In genomic region chr22:41603873-41604332, GRCh38 we compare ENCODE assay signal across 8 cellular contexts. TPM values are rescaled to one million over a fixed set of nuclear protein-coding genes. Genes with fewer than 3 reads are reported as not detected.
DNase-seq lines count a peak whose midpoint lies in the region; ATAC-seq and TF ChIP-seq lines count a peak whose summit lies in the region.

No MANE protein-coding gene starts in this region.

- no peak overlapping the region for H3K27ac ChIP-seq in GM23248
- H3K27ac ChIP-seq in OCI-LY7 (ENCODE audit: low read depth, low read length, poor library complexity, severe bottlenecking): no peak overlapping the region
- H3K27ac ChIP-seq in osteoblast (ENCODE audit: low read depth, low read length): no peak overlapping the region

- no peak for TF ChIP-seq CTCF in OCI-LY7 (conservative IDR thresholded peaks at IDR 0.05; ENCODE audit: low read length)
- no peak for TF ChIP-seq CTCF in osteoblast (IDR thresholded peaks at IDR 0.05; ENCODE audit: extremely low read depth, low read depth, low read length)

- no peaks in the 10 kb centered on the region for H3K4me1 ChIP-seq in GM23248 (ENCODE audit: insufficient read depth)
- H3K4me1 ChIP-seq in OCI-LY7 (ENCODE audit: insufficient read depth, low read length, poor library complexity, severe bottlenecking): no peaks in the 10 kb centered on the region
- peaks cover under 1% of the 10 kb centered on the region for H3K4me1 ChIP-seq in osteoblast (ENCODE audit: insufficient read depth, low read length)

- no peaks in the 10 kb centered on the region for H3K9me3 Mint-ChIP-seq in activated naive CD8-positive, alpha-beta T cell treated with anti-CD3 and anti-CD28 coated beads, Interleukin-2, amount 50 U/mL, for 24 hours
- H3K9me3 Mint-ChIP-seq in stimulated activated naive CD8-positive, alpha-beta T cell treated with anti-CD3 and anti-CD28 coated beads, Interleukin-15, amount 100 ng/mL, for 72 hours: no peaks in the 10 kb centered on the region

- peaks cover 68% of the 10 kb centered on the region for H3K36me3 Mint-ChIP-seq in activated naive CD8-positive, alpha-beta T cell treated with anti-CD3 and anti-CD28 coated beads, Interleukin-2, amount 50 U/mL, for 24 hours (ENCODE audit: low read depth)

- H3K27ac Mint-ChIP-seq in activated naive CD8-positive, alpha-beta T cell treated with anti-CD3 and anti-CD28 coated beads, Interleukin-2, amount 50 U/mL, for 24 hours: peak overlapping the region; percentile 92
- peak overlapping the region; percentile 10 to 93 for H3K27ac Mint-ChIP-seq in stimulated activated naive CD8-positive, alpha-beta T cell treated with anti-CD3 and anti-CD28 coated beads, Interleukin-15, amount 100 ng/mL, for 72 hours

- intact Hi-C loops in OCI-LY7 (cut with micrococcal nuclease; ENCODE audit: unreplicated experiment): no loop called here

- H3K9me3 ChIP-seq in GM23248 (ENCODE audit: low read depth) (no peaks in the 10 kb centered on the region), OCI-LY7 (ENCODE audit: low read length) (no peaks in the 10 kb centered on the region), osteoblast (ENCODE audit: low read depth, low read length) (no peaks in the 10 kb centered on the region)

- H3K9me2 ChIP-seq in GM23248 (ENCODE audit: insufficient read depth) (no peaks in the 10 kb centered on the region), OCI-LY7 (ENCODE audit: insufficient read depth, low read length) (no peaks in the 10 kb centered on the region)

- H3K4me3 Mint-ChIP-seq in activated naive CD8-positive, alpha-beta T cell treated with anti-CD3 and anti-CD28 coated beads, Interleukin-2, amount 50 U/mL, for 24 hours: peak overlapping the region; percentile 61
- H3K4me3 Mint-ChIP-seq in stimulated activated naive CD8-positive, alpha-beta T cell treated with anti-CD3 and anti-CD28 coated beads, Interleukin-15, amount 100 ng/mL, for 72 hours: peak overlapping the region in 1 of 2 donors; percentile 17

- no peak overlapping the region for H3K9ac ChIP-seq in GM23248

- in situ Hi-C loops in GM23248 (cut with MboI): no loop called here

- POLR2A ChIA-PET in OCI-LY7 (lab: Charles Lee): interaction anchor here (0.6 to 1.1 kb wide), 5 partner anchors 8 to 223 kb away, joined by 3 to 5 read pairs (median 3); partner anchors contain the start of gene PMM1

- H3K79me2 ChIP-seq in GM23248 (ENCODE audit: insufficient read depth): 0 out of 2 replicates have a peak, but pooled peaks cover under 1% of the 10 kb centered on the region
- no peaks in the 10 kb centered on the region for H3K79me2 ChIP-seq in OCI-LY7 (ENCODE audit: insufficient read depth, low read depth, low read length)
- H3K79me2 ChIP-seq in osteoblast (ENCODE audit: insufficient read depth, low read length): peaks cover 8% of the 10 kb centered on the region

- no TSS peak for BruUV-seq in OCI-LY7 (replicated peaks; lab: Mats Ljungman, UMichigan)

- H2AFZ ChIP-seq in GM23248 (no peak overlapping the region), OCI-LY7 (ENCODE audit: low read length) (no peak overlapping the region), osteoblast (ENCODE audit: low read length) (no peak overlapping the region)

- H3K36me3 ChIP-seq in GM23248 (ENCODE audit: low read depth) (peaks cover 50% of the 10 kb centered on the region), OCI-LY7 (ENCODE audit: insufficient read depth, low read length) (peaks cover 86% of the 10 kb centered on the region), osteoblast (ENCODE audit: insufficient read depth, low read length) (peaks cover 66% of the 10 kb centered on the region)

- peak; percentile 99 for ATAC-seq in activated naive CD8-positive, alpha-beta T cell treated with anti-CD3 and anti-CD28 coated beads, Interleukin-2, amount 50 U/mL, for 24 hours
- ATAC-seq in stimulated activated naive CD8-positive, alpha-beta T cell treated with anti-CD3 and anti-CD28 coated beads, Interleukin-15, amount 100 ng/mL, for 72 hours: peak; percentile 100

- CTCF ChIA-PET in OCI-LY7 (lab: Charles Lee; ENCODE audit: unreplicated experiment): no interaction called here

- H4K20me1 ChIP-seq in GM23248 (ENCODE audit: insufficient read depth) (no peaks in the 10 kb centered on the region), OCI-LY7 (ENCODE audit: insufficient read depth, low read length) (no peaks in the 10 kb centered on the region), osteoblast (ENCODE audit: insufficient read depth, low read length) (peaks cover 3% of the 10 kb centered on the region)

- DNase-seq in stimulated activated CD4-positive, alpha-beta T cell treated with anti-CD3 and anti-CD28 coated beads, Interleukin-12 subunit alpha, Interleukin-12 subunit beta, amount 100 ng/mL, for 4 hours: peak; percentile 22
- DNase-seq in stimulated activated CD4-positive, alpha-beta T cell treated with anti-CD3 and anti-CD28 coated beads, Interleukin-4, amount 100 ng/mL, for 4 hours: no peak
- DNase-seq in RPMI7951 (ENCODE audit: low read depth): peak; percentile 52
- DNase-seq in activated naive CD8-positive, alpha-beta T cell treated with anti-CD3 and anti-CD28 coated beads, Interleukin-2, amount 50 U/mL, for 24 hours: peak; percentile 65
- DNase-seq in stimulated activated naive CD8-positive, alpha-beta T cell treated with anti-CD3 and anti-CD28 coated beads, Interleukin-15, amount 100 ng/mL, for 72 hours: peak; percentile 74 to 91
- no peak for DNase-seq in GM23248
- DNase-seq in OCI-LY7 (ENCODE audit: low spot score): no peak
- no peak for DNase-seq in osteoblast (ENCODE audit: insufficient read length, low spot score, missing footprints)

- H3K4me3 ChIP-seq in GM23248 (no peak overlapping the region), OCI-LY7 (ENCODE audit: low read depth, low read length, poor library complexity, severe bottlenecking) (no peak overlapping the region), osteoblast (ENCODE audit: insufficient read depth, low read length) (no peak overlapping the region)

- peaks cover 16% of the 10 kb centered on the region for H3F3A ChIP-seq in GM23248 (ENCODE audit: insufficient read depth)

- H3K4me1 Mint-ChIP-seq in activated naive CD8-positive, alpha-beta T cell treated with anti-CD3 and anti-CD28 coated beads, Interleukin-2, amount 50 U/mL, for 24 hours: peaks cover 38% of the 10 kb centered on the region
- H3K4me1 Mint-ChIP-seq in stimulated activated naive CD8-positive, alpha-beta T cell treated with anti-CD3 and anti-CD28 coated beads, Interleukin-15, amount 100 ng/mL, for 72 hours: peaks cover 39% of the 10 kb centered on the region

- H3K4me2 ChIP-seq in GM23248 (ENCODE audit: unreplicated experiment): no peak overlapping the region
- no peak overlapping the region for H3K4me2 ChIP-seq in OCI-LY7 (ENCODE audit: low read length)
- H3K4me2 ChIP-seq in osteoblast (ENCODE audit: insufficient read depth, low read length): no peak overlapping the region

- H3K27me3 ChIP-seq in GM23248 (replicated peaks; ENCODE audit: insufficient read depth): no peaks in the 10 kb centered on the region
- H3K27me3 ChIP-seq in osteoblast (ENCODE audit: insufficient read depth, low read length): no peaks in the 10 kb centered on the region

- H3K27me3 Mint-ChIP-seq in activated naive CD8-positive, alpha-beta T cell treated with anti-CD3 and anti-CD28 coated beads, Interleukin-2, amount 50 U/mL, for 24 hours: peaks cover 5% of the 10 kb centered on the region
- H3K27me3 Mint-ChIP-seq in stimulated activated naive CD8-positive, alpha-beta T cell treated with anti-CD3 and anti-CD28 coated beads, Interleukin-15, amount 100 ng/mL, for 72 hours: no peaks in the 10 kb centered on the region

- WGBS in GM23248 (ENCODE audit: low coverage in 1 of 2, low lambda C conversion rate in 2 of 2, missing lambda C conversion rate in 2 of 2), 2 experiments: 87 to 100% methylated on average over 3 to 4 of the region's 4 CpGs

RNA-seq across cellular contexts. Expression of gene PMM1, which starts 14.3 kb away (rescaled TPM):
- total RNA-seq in RPMI7951 (2014; rRNA removed; shearing (Covaris generic)): 24.2 and 25.9 TPM in 2 replicates
- 29.4 and 33.3 TPM in 2 replicates for total RNA-seq in GM23248 (2014; rRNA removed; shearing (Covaris generic))
- polyA plus RNA-seq in GM23248 (2016; fragmentation: Nextera tagmentation; extraction: Ambion mirVana): 78.2 and 79.2 TPM in 2 replicates
- 17.0 and 17.5 TPM in 2 replicates for total RNA-seq in OCI-LY7 (2014; rRNA removed; shearing (Covaris generic))
- total RNA-seq in OCI-LY7 (2022) (40.5 and 45.7 TPM in 2 replicates), osteoblast (15.6 and 18.9 TPM in 2 replicates)

RNA-seq across cellular contexts. Expression of gene DESI1, which starts 16.9 kb away (rescaled TPM):
- 14.1 and 24.3 TPM in 2 replicates for total RNA-seq in RPMI7951 (2014; rRNA removed; shearing (Covaris generic))
- 24.3 and 44.3 TPM in 2 replicates for total RNA-seq in GM23248 (2014; rRNA removed; shearing (Covaris generic))
- 41.9 and 42.2 TPM in 2 replicates for polyA plus RNA-seq in GM23248 (2016; fragmentation: Nextera tagmentation; extraction: Ambion mirVana)
- 20.4 and 39.0 TPM in 2 replicates for total RNA-seq in OCI-LY7 (2014; rRNA removed; shearing (Covaris generic))
- total RNA-seq in OCI-LY7 (2022) (59.0 and 65.0 TPM in 2 replicates), osteoblast (16.3 and 18.3 TPM in 2 replicates)

RNA-seq across cellular contexts. Expression of gene XRCC6, which starts 17.2 kb away (rescaled TPM):
- total RNA-seq in RPMI7951 (2014; rRNA removed; shearing (Covaris generic)): 369 and 407 TPM in 2 replicates
- total RNA-seq in GM23248 (2014; rRNA removed; shearing (Covaris generic)): 288 and 292 TPM in 2 replicates
- 319 and 323 TPM in 2 replicates for polyA plus RNA-seq in GM23248 (2016; fragmentation: Nextera tagmentation; extraction: Ambion mirVana)
- total RNA-seq in OCI-LY7 (2014; rRNA removed; shearing (Covaris generic)): 378 and 419 TPM in 2 replicates
- 374 and 426 TPM in 2 replicates for total RNA-seq in OCI-LY7 (2022)
- total RNA-seq in osteoblast: 247 and 251 TPM in 2 replicates

RNA-seq across cellular contexts. Expression of gene CSDC2, which starts 43.1 kb away (rescaled TPM):
- not detected in 2 replicates for total RNA-seq in RPMI7951 (2014; rRNA removed; shearing (Covaris generic))
- 0.38 TPM in 1 of 2 replicates, not detected in the other for total RNA-seq in GM23248 (2014; rRNA removed; shearing (Covaris generic))
- polyA plus RNA-seq in GM23248 (2016; fragmentation: Nextera tagmentation; extraction: Ambion mirVana): 0.59 and 1.1 TPM in 2 replicates
- total RNA-seq in OCI-LY7 (2014; rRNA removed; shearing (Covaris generic)): not detected in 2 replicates
- total RNA-seq in OCI-LY7 (2022) (not detected in 2 replicates), osteoblast (0.88 and 1.1 TPM in 2 replicates)

RNA-seq across cellular contexts. Expression of gene POLR3H, which starts 59.6 kb away (rescaled TPM):
- total RNA-seq in RPMI7951 (2014; rRNA removed; shearing (Covaris generic)): 11.5 and 14.0 TPM in 2 replicates
- 16.8 and 21.2 TPM in 2 replicates for total RNA-seq in GM23248 (2014; rRNA removed; shearing (Covaris generic))
- 49.6 and 52.2 TPM in 2 replicates for polyA plus RNA-seq in GM23248 (2016; fragmentation: Nextera tagmentation; extraction: Ambion mirVana)
- 26.6 and 28.5 TPM in 2 replicates for total RNA-seq in OCI-LY7 (2014; rRNA removed; shearing (Covaris generic))
- total RNA-seq in OCI-LY7 (2022) (41.0 and 48.3 TPM in 2 replicates), osteoblast (26.2 and 27.9 TPM in 2 replicates)

Comparison
In these comparisons a context has a peak if more than half of its experiments do, and no peak if none do; other contexts are left out.
1. DNase-seq: peak in stimulated activated CD4-positive, alpha-beta T cell treated with anti-CD3 and anti-CD28 coated beads, Interleukin-12 subunit alpha, Interleukin-12 subunit beta, amount 100 ng/mL, for 4 hours (single experiment), RPMI7951 (single experiment), activated naive CD8-positive, alpha-beta T cell treated with anti-CD3 and anti-CD28 coated beads, Interleukin-2, amount 50 U/mL, for 24 hours (single experiment) and stimulated activated naive CD8-positive, alpha-beta T cell treated with anti-CD3 and anti-CD28 coated beads, Interleukin-15, amount 100 ng/mL, for 72 hours (2 of 2); none in stimulated activated CD4-positive, alpha-beta T cell treated with anti-CD3 and anti-CD28 coated beads, Interleukin-4, amount 100 ng/mL, for 4 hours (0 of 2), GM23248 (single experiment), OCI-LY7 (single experiment) and osteoblast (single experiment).